In the genomic region with DNA sequence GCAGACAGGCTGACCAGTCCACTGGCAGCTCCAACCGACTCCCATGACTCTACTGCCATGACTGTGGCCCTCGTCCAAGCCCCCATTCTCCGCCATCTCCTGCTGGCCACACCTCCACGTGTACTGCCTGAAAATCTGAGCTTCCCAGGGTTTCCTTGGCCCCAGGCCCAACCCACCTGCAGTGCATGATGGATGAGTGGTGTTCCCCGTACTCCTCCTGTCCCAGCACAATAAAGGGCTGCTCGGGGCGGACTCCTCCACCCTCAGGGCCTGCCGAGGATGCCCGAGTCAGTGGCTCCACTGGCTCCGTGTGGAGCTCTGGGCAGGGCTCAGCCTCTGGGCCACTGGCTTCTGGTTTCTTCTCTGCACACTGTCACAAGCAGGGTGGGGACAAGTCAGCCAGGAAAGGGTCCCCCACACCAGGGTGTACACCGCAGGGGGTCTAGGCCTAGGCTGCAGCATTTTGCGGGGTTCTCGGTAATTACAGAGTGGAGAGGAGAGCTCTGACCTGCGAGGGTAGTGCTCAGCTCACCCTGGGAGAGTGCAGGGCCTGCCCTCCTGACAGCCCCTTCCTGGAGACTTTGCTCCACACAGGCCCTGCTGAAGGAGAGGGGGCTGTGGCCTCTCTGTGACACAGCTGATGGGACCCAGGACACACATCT, we compare ENCODE assay signal across 25 cellular contexts. TPM values are rescaled to one million over a fixed set of nuclear protein-coding genes. Genes with fewer than 3 reads are reported as not detected.
DNase-seq lines count a peak whose midpoint lies in the region; ATAC-seq and TF ChIP-seq lines count a peak whose summit lies in the region.
"Had no signal": no experiment of that assay in that cellular context is flagged by ENCODE, and none has a peak within 500 bp of the region (broad histone marks: within the 10 kb centered on the region; RNA-seq: fewer than 3 reads in every experiment).

No MANE protein-coding gene starts in this region.

- H3K27me3 Mint-ChIP-seq in activated naive CD4-positive, alpha-beta T cell treated with anti-CD3 and anti-CD28 coated beads, Interleukin-2, amount 50 U/mL, for 24 hours, result no peaks in the 10 kb centered on the region
- H3K27me3 Mint-ChIP-seq in central memory CD8-positive, alpha-beta T cell, result no peaks in the 10 kb centered on the region

- H3K9ac ChIP-seq in neuronal stem cell (ENCODE audit: low read depth, low read length, poor library complexity) (no peak overlapping the region), SK-N-SH (no peak overlapping the region)

- H2BK15ac ChIP-seq in neuronal stem cell (ENCODE audit: low read length), result no peak overlapping the region

- peaks cover 1 to 72% of the 10 kb centered on the region in 2 donors for H3K36me3 ChIP-seq in neuronal stem cell (replicated peaks in 1 of 2; ENCODE audit: control insufficient read depth in 2 of 2, insufficient read depth in 2 of 2, low read length in 2 of 2)
- H3K36me3 ChIP-seq in upper lobe of right lung, result peaks cover 91% of the 10 kb centered on the region
- H3K36me3 ChIP-seq in SK-N-SH (replicated peaks in 1 of 2; ENCODE audit: control insufficient read depth in 1 of 2, insufficient read depth in 2 of 2, low read length in 1 of 2), result peaks cover 0 to 41% of the 10 kb centered on the region in 2 experiments

- no peak overlapping the region for H3K4me2 ChIP-seq in neuronal stem cell (ENCODE audit: insufficient read depth, low read length, poor library complexity, severe bottlenecking)
- no peak overlapping the region for H3K4me2 ChIP-seq in SK-N-SH
- H3K4me2 ChIP-seq: PC-9 had no signal

- peak overlapping the region; percentile 17 for H3K27ac Mint-ChIP-seq in activated naive CD4-positive, alpha-beta T cell treated with anti-CD3 and anti-CD28 coated beads, Interleukin-2, amount 50 U/mL, for 24 hours
- peak overlapping the region; percentile 22 for H3K27ac Mint-ChIP-seq in central memory CD8-positive, alpha-beta T cell (ENCODE audit: low read depth)

- no peak for ATAC-seq in central memory CD8-positive, alpha-beta T cell (replicated peaks; ENCODE audit: extremely low read depth, poor library complexity, severe bottlenecking)
- peak; percentile 7 for ATAC-seq in upper lobe of right lung

- no peaks in the 10 kb centered on the region for H3K9me2 ChIP-seq in SK-N-SH

- H2BK12ac ChIP-seq in neuronal stem cell (ENCODE audit: low read length), result no peak overlapping the region

- no peak overlapping the region for H2BK120ac ChIP-seq in neuronal stem cell (ENCODE audit: low read depth, low read length)

- H3K23ac ChIP-seq in neuronal stem cell (ENCODE audit: low read depth, low read length, poor library complexity), result no peak overlapping the region

- H2AFZ ChIP-seq in neuronal stem cell (ENCODE audit: low read length) (no peak overlapping the region), SK-N-SH (ENCODE audit: low read depth) (no peak overlapping the region)
- H2AFZ ChIP-seq: PC-9 had no signal

- H4K8ac ChIP-seq in neuronal stem cell (ENCODE audit: low read depth, low read length), result no peak overlapping the region

- H3K9me3 ChIP-seq in neuronal stem cell (replicated peaks in 1 of 2; ENCODE audit: control insufficient read depth in 2 of 2, insufficient read depth in 1 of 2, low read depth in 1 of 2, low read length in 2 of 2) (no peaks in the 10 kb centered on the region), upper lobe of right lung (no peaks in the 10 kb centered on the region), SK-N-SH (no peaks in the 10 kb centered on the region)
- H3K9me3 ChIP-seq: HAP-1 had no signal

- no peaks in the 10 kb centered on the region for H3K4me1 Mint-ChIP-seq in activated naive CD4-positive, alpha-beta T cell treated with anti-CD3 and anti-CD28 coated beads, Interleukin-2, amount 50 U/mL, for 24 hours
- H3K4me1 Mint-ChIP-seq in central memory CD8-positive, alpha-beta T cell, result no peaks in the 10 kb centered on the region
- H3K4me1 Mint-ChIP-seq: CD14-positive monocyte had no signal

- no peak for TF ChIP-seq RAD21 in SK-N-SH (IDR thresholded peaks at IDR 0.05; ENCODE audit: low read length)

- H3K36me3 Mint-ChIP-seq in activated naive CD4-positive, alpha-beta T cell treated with anti-CD3 and anti-CD28 coated beads, Interleukin-2, amount 50 U/mL, for 24 hours, result peaks cover 19% of the 10 kb centered on the region
- H3K36me3 Mint-ChIP-seq in central memory CD8-positive, alpha-beta T cell (ENCODE audit: insufficient read depth), result peaks cover 40% of the 10 kb centered on the region

- H3K27me3 ChIP-seq in neuronal stem cell (ENCODE audit: control insufficient read depth in 3 of 3, insufficient read depth in 3 of 3, low read depth in 1 of 3, low read length in 3 of 3), result no peaks in the 10 kb centered on the region
- no peaks in the 10 kb centered on the region for H3K27me3 ChIP-seq in upper lobe of right lung
- H3K27me3 ChIP-seq in SK-N-SH (ENCODE audit: insufficient read depth), result no peaks in the 10 kb centered on the region

- H2AK5ac ChIP-seq in neuronal stem cell (ENCODE audit: low read depth, low read length), result no peak overlapping the region

- no peak overlapping the region for H4K91ac ChIP-seq in neuronal stem cell (ENCODE audit: low read depth, low read length, poor library complexity)

- H3K14ac ChIP-seq in neuronal stem cell (ENCODE audit: low read length), result no peak overlapping the region

- H3K4me1 ChIP-seq in neuronal stem cell (ENCODE audit: control insufficient read depth in 2 of 2, insufficient read depth in 1 of 2, low read depth in 1 of 2, low read length in 2 of 2), result peaks cover 2 to 6% of the 10 kb centered on the region in 2 donors
- peaks cover 5% of the 10 kb centered on the region for H3K4me1 ChIP-seq in upper lobe of right lung
- H3K4me1 ChIP-seq in SK-N-SH (ENCODE audit: control insufficient read depth in 1 of 2, insufficient read depth in 2 of 2, low read depth in 1 of 2, low read length in 1 of 2), result peaks cover 0 to 8% of the 10 kb centered on the region in 2 experiments; a peak in 2 of 4 replicates
- H3K4me1 ChIP-seq: HAP-1 had no signal

- no peak overlapping the region for H2BK5ac ChIP-seq in neuronal stem cell (ENCODE audit: low read length)

- WGBS in neuronal stem cell (ENCODE audit: extremely low coverage in 2 of 2, insufficient read length in 2 of 2, insufficient replicate concordance in 1 of 2), 2 donors, result no CpG with 5 or more reads among the region's 14 CpGs
- WGBS in SK-N-SH (ENCODE audit: low lambda C conversion rate), result 92% methylated on average over 13 of the region's 14 CpGs

- intact Hi-C loops in upper lobe of right lung (cut with DNase I), result no loop called here

- peak overlapping the region; percentile 55 for H3K18ac ChIP-seq in neuronal stem cell (ENCODE audit: low read length)

- H3F3A ChIP-seq in SK-N-SH (replicated peaks; ENCODE audit: insufficient read depth), result no peaks in the 10 kb centered on the region

- TF ChIP-seq CTCF in upper lobe of right lung (IDR thresholded peaks at IDR 0.05) (no peak), SK-N-SH (IDR thresholded peaks at IDR 0.05) (no peak)

- no peak overlapping the region for H3K4me3 Mint-ChIP-seq in activated naive CD4-positive, alpha-beta T cell treated with anti-CD3 and anti-CD28 coated beads, Interleukin-2, amount 50 U/mL, for 24 hours
- no peak overlapping the region for H3K4me3 Mint-ChIP-seq in central memory CD8-positive, alpha-beta T cell
- H3K4me3 Mint-ChIP-seq: CD14-positive monocyte had no signal

- POLR2A ChIA-PET in SK-N-SH (lab: Yijun Ruan, JAX), result no interaction called here

- H3K4me3 ChIP-seq in neuronal stem cell (ENCODE audit: low read length in 2 of 2) (no peak overlapping the region), upper lobe of right lung (no peak overlapping the region), SK-N-SH (ENCODE audit: low read depth in 2 of 2, low read length in 1 of 2) (no peak overlapping the region)
- H3K4me3 ChIP-seq: HAP-1, PC-9, SK-N-MC had no signal

- no peaks in the 10 kb centered on the region for H3K9me3 Mint-ChIP-seq in activated naive CD4-positive, alpha-beta T cell treated with anti-CD3 and anti-CD28 coated beads, Interleukin-2, amount 50 U/mL, for 24 hours
- H3K9me3 Mint-ChIP-seq in central memory CD8-positive, alpha-beta T cell, result no peaks in the 10 kb centered on the region
- H3K9me3 Mint-ChIP-seq: CD14-positive monocyte had no signal

- no peak overlapping the region for H3K27ac ChIP-seq in neuronal stem cell (replicated peaks; ENCODE audit: low read length)
- H3K27ac ChIP-seq in upper lobe of right lung, result no peak overlapping the region
- H3K27ac ChIP-seq in SK-N-SH (ENCODE audit: low read depth in 2 of 2, low read length in 1 of 2), result no peak overlapping the region
- H3K27ac ChIP-seq: PC-9, RWPE1, SK-N-MC had no signal

- no peaks in the 10 kb centered on the region for H3K79me1 ChIP-seq in neuronal stem cell (ENCODE audit: low read depth, low read length)

- no peaks in the 10 kb centered on the region for H3K79me2 ChIP-seq in SK-N-SH (ENCODE audit: insufficient read depth)

- DNase-seq in activated naive CD4-positive, alpha-beta T cell (lab: John Stamatoyannopoulos, UW), result no peak
- no peak for DNase-seq in central memory CD8-positive, alpha-beta T cell (ENCODE audit: low spot score in 2 of 2)
- DNase-seq in neuronal stem cell (ENCODE audit: low spot score) (no peak), upper lobe of right lung (no peak), NCI-H2107 (lab: John Stamatoyannopoulos, UW) (no peak), SK-N-SH (no peak)
- DNase-seq in activated effector memory CD4-positive, alpha-beta T cell treated with anti-CD3 and anti-CD28 coated beads, Interleukin-2, amount 50 U/mL, for 16 hours, result no peak
- DNase-seq: 8988T, GDM1, KG1, NCI-H1092, NCI-H1436 treated with DMSO at 0.1 percent for 48 hours, NCI-H2029, NCI-H226, NCI-H510A treated with DMSO at 0.1 percent for 48 hours, NCI-H748 treated with DMSO at 0.1 percent for 48 hours, PC-9, SHP77 treated with DMSO at 0.1 percent for 48 hours had no signal

- CTCF ChIA-PET in SK-N-SH (lab: Yijun Ruan, JAX), result interaction anchor here (0.9 to 2.3 kb wide), 2 partner anchors 13 to 26 kb away, joined by 3 to 4 read pairs; a partner anchor contains a TSS

- H3K4ac ChIP-seq in neuronal stem cell (ENCODE audit: low read length), result no peak overlapping the region

- TF ChIP-seq EP300 in SK-N-SH (IDR thresholded peaks at IDR 0.05; ENCODE audit: borderline replicate concordance in 1 of 2, low read depth in 1 of 2, low read length in 1 of 2), result no peak

- no peaks in the 10 kb centered on the region for H4K20me1 ChIP-seq in SK-N-SH (ENCODE audit: insufficient read depth)

RNA-seq across cellular contexts. Expression of a gene that starts 15.2 kb away (rescaled TPM):
- polyA plus RNA-seq in neuronal stem cell (2013, experiment 1 of 2), result 4.6 TPM
- polyA plus RNA-seq in neuronal stem cell (2013, experiment 2 of 2), result 3.6 TPM
- total RNA-seq in upper lobe of right lung, result 30.0 TPM
- 8.4 and 8.9 TPM in 2 replicates for polyA plus RNA-seq in SK-N-SH (2012; rRNA removed)
- 2.8 and 4.0 TPM in 2 replicates for polyA plus RNA-seq in SK-N-SH (2012; cell fraction: cytosol; rRNA removed)
- 42.2 and 42.4 TPM in 2 replicates for polyA plus RNA-seq in SK-N-SH (2012; cell fraction: nucleus; rRNA removed)

RNA-seq across cellular contexts. Expression of a gene that starts 25.6 kb away (rescaled TPM):
- polyA plus RNA-seq in neuronal stem cell (2013, experiment 1 of 2), result 21.9 TPM
- polyA plus RNA-seq in neuronal stem cell (2013, experiment 2 of 2), result 21.4 TPM
- total RNA-seq in upper lobe of right lung, result 39.3 TPM
- polyA plus RNA-seq in SK-N-SH (2012; rRNA removed), result 53.4 and 60.6 TPM in 2 replicates
- polyA plus RNA-seq in SK-N-SH (2012; cell fraction: cytosol; rRNA removed), result 44.4 and 56.2 TPM in 2 replicates
- polyA plus RNA-seq in SK-N-SH (2012; cell fraction: nucleus; rRNA removed), result 39.5 and 39.9 TPM in 2 replicates

RNA-seq across cellular contexts. Expression of a gene that starts 37.5 kb away (rescaled TPM):
- polyA plus RNA-seq in neuronal stem cell (2013, experiment 1 of 2), result not detected
- not detected for polyA plus RNA-seq in neuronal stem cell (2013, experiment 2 of 2)
- total RNA-seq in upper lobe of right lung, result not detected
- polyA plus RNA-seq in SK-N-SH (2012; rRNA removed), result not detected in 2 replicates
- not detected in 2 replicates for polyA plus RNA-seq in SK-N-SH (2012; cell fraction: cytosol; rRNA removed)
- polyA plus RNA-seq in SK-N-SH (2012; cell fraction: nucleus; rRNA removed), result not detected in 2 replicates
- total RNA-seq: Daoy, HT1080, PC-9 had no signal
- polyA plus RNA-seq: CD14-positive monocyte had no signal

RNA-seq across cellular contexts. Expression of a gene that starts 48.2 kb away (rescaled TPM):
- polyA plus RNA-seq in neuronal stem cell (2013, experiment 1 of 2), result not detected
- polyA plus RNA-seq in neuronal stem cell (2013, experiment 2 of 2), result not detected
- total RNA-seq in upper lobe of right lung, result 31.2 TPM
- polyA plus RNA-seq in SK-N-SH (2012; rRNA removed), result 0.10 and 0.12 TPM in 2 replicates
- polyA plus RNA-seq in SK-N-SH (2012; cell fraction: cytosol; rRNA removed), result 0.06 and 0.13 TPM in 2 replicates
- 0.04 and 0.06 TPM in 2 replicates for polyA plus RNA-seq in SK-N-SH (2012; cell fraction: nucleus; rRNA removed)
